Comparison of ENCODE assay signal across 8 cellular contexts in genomic region chr2:168246072-168246482, GRCh38. TPM values are rescaled to one million over a fixed set of nuclear protein-coding genes. Genes with fewer than 3 reads are reported as not detected.
DNase-seq lines count a peak whose midpoint lies in the region; ATAC-seq and TF ChIP-seq lines count a peak whose summit lies in the region.

No MANE protein-coding gene starts in this region.

- ATAC-seq in thoracic aorta (ENCODE audit: insufficient number of reproducible peaks, low FRiP score, low read depth) = no peak

- peaks cover 37% of the 10 kb centered on the region for H3K4me1 Mint-ChIP-seq in T-helper 2 cell treated with Interferon-gamma antibody and Interleukin-4, amounts not matched to agents 5 μg/mL and 100 μg/mL, for 36 hours (ENCODE audit: low read depth)
- H3K4me1 Mint-ChIP-seq in activated naive CD8-positive, alpha-beta T cell treated with anti-CD3 and anti-CD28 coated beads for 36 hours = peaks cover 31% of the 10 kb centered on the region

- peak overlapping the region in 1 of 2 donors; percentile 62 for H3K27ac ChIP-seq in thoracic aorta

- no peaks in the 10 kb centered on the region for H3K9me3 Mint-ChIP-seq in T-helper 2 cell treated with Interferon-gamma antibody and Interleukin-4, amounts not matched to agents 5 μg/mL and 100 μg/mL, for 36 hours
- H3K9me3 Mint-ChIP-seq in activated naive CD8-positive, alpha-beta T cell treated with anti-CD3 and anti-CD28 coated beads for 36 hours = no peaks in the 10 kb centered on the region

- H3K36me3 Mint-ChIP-seq in T-helper 2 cell treated with Interferon-gamma antibody and Interleukin-4, amounts not matched to agents 5 μg/mL and 100 μg/mL, for 36 hours (ENCODE audit: low read depth) = peaks cover 14% of the 10 kb centered on the region
- peaks cover 13% of the 10 kb centered on the region for H3K36me3 Mint-ChIP-seq in activated naive CD8-positive, alpha-beta T cell treated with anti-CD3 and anti-CD28 coated beads for 36 hours

- H3K36me3 ChIP-seq in thoracic aorta = no peaks in the 10 kb centered on the region

- peak overlapping the region; percentile 80 for H3K4me3 ChIP-seq in thoracic aorta

- no peak for DNase-seq in T-helper 2 cell treated with Interferon-gamma antibody and Interleukin-4, amounts not matched to agents 5 μg/mL and 100 μg/mL, for 36 hours (ENCODE audit: low spot score)
- DNase-seq in T-helper 2 cell (no peak), islet precursor cell (peak; percentile 73), thoracic aorta (ENCODE audit: low spot score) (no peak), GF-D8 (lab: John Stamatoyannopoulos, UW) (no peak), H4 (ENCODE audit: low spot score) (no peak), GOT3 (lab: John Stamatoyannopoulos, UW) (no peak)
- DNase-seq in activated naive CD8-positive, alpha-beta T cell treated with anti-CD3 and anti-CD28 coated beads for 36 hours = no peak

- H3K4me1 ChIP-seq in thoracic aorta (ENCODE audit: control insufficient read depth in 1 of 2, low read depth in 2 of 2) = peaks cover 6 to 24% of the 10 kb centered on the region in 2 donors

- peak overlapping the region; percentile 95 for H3K4me3 Mint-ChIP-seq in T-helper 2 cell treated with Interferon-gamma antibody and Interleukin-4, amounts not matched to agents 5 μg/mL and 100 μg/mL, for 36 hours
- peak overlapping the region; percentile 92 for H3K4me3 Mint-ChIP-seq in activated naive CD8-positive, alpha-beta T cell treated with anti-CD3 and anti-CD28 coated beads for 36 hours

- no peak for TF ChIP-seq CTCF in thoracic aorta (IDR thresholded peaks at IDR 0.05)

- H3K27me3 ChIP-seq in thoracic aorta (replicated peaks; ENCODE audit: insufficient read depth) = no peaks in the 10 kb centered on the region

- H3K27me3 Mint-ChIP-seq in T-helper 2 cell treated with Interferon-gamma antibody and Interleukin-4, amounts not matched to agents 5 μg/mL and 100 μg/mL, for 36 hours (ENCODE audit: low read depth) = peaks cover 4% of the 10 kb centered on the region
- peaks cover 7% of the 10 kb centered on the region for H3K27me3 Mint-ChIP-seq in activated naive CD8-positive, alpha-beta T cell treated with anti-CD3 and anti-CD28 coated beads for 36 hours

- H3K27ac Mint-ChIP-seq in T-helper 2 cell treated with Interferon-gamma antibody and Interleukin-4, amounts not matched to agents 5 μg/mL and 100 μg/mL, for 36 hours = peak overlapping the region; percentile 97
- H3K27ac Mint-ChIP-seq in activated naive CD8-positive, alpha-beta T cell treated with anti-CD3 and anti-CD28 coated beads for 36 hours = peak overlapping the region; percentile 93

- no peaks in the 10 kb centered on the region for H3K9me3 ChIP-seq in thoracic aorta

RNA-seq across cellular contexts. Expression of gene STK39, which starts 1.3 kb away (rescaled TPM):
- 10 to 100 TPM; 27.0 to 27.1 TPM for total RNA-seq in activated naive CD8-positive, alpha-beta T cell treated with anti-CD3 and anti-CD28 coated beads for 36 hours
- total RNA-seq in thoracic aorta = 10 to 100 TPM; 11.5 to 18.5 TPM
- total RNA-seq in H4 (2014; rRNA removed; shearing (Covaris generic)) = 9.2 and 12.6 TPM in 2 replicates
